ENCODE assay signal across 22 cellular contexts in genomic region chr3:195823286-195823685, GRCh38. TPM values are rescaled to one million over a fixed set of nuclear protein-coding genes. Genes with fewer than 3 reads are reported as not detected.
DNase-seq lines count a peak whose midpoint lies in the region; TF ChIP-seq lines count a peak whose summit lies in the region.
"Had no signal": no experiment of that assay in that cellular context is flagged by ENCODE, and none has a peak within 500 bp of the region (broad histone marks: within the 10 kb centered on the region; RNA-seq: fewer than 3 reads in every experiment).

No MANE protein-coding gene starts in this region.

- no peak for TF ChIP-seq CTCF in Calu3 (IDR thresholded peaks at IDR 0.05; ENCODE audit: unreplicated experiment)
- TF ChIP-seq CTCF in retinal pigment epithelial cell (conservative IDR thresholded peaks at IDR 0.05; ENCODE audit: low read depth, low read length) = no peak

- H3K27ac Mint-ChIP-seq in Calu3 (ENCODE audit: unreplicated experiment) = peak overlapping the region; percentile 62
- H3K27ac Mint-ChIP-seq: activated CD4-positive, alpha-beta memory T cell treated with anti-CD3 and anti-CD28 coated beads, Interleukin-2, amount 10 ng/mL, durations not matched to agents 7 days and 5 days; activated naive CD8-positive, alpha-beta T cell treated with anti-CD3 and anti-CD28 coated beads, Interleukin-2, amount 50 U/mL, for 24 hours; immature natural killer cell had no signal

- H3K36me3 Mint-ChIP-seq in Calu3 (ENCODE audit: insufficient read depth, unreplicated experiment) = peaks cover 29% of the 10 kb centered on the region
- H3K36me3 Mint-ChIP-seq: immature natural killer cell had no signal

- no peaks in the 10 kb centered on the region for H3K27me3 Mint-ChIP-seq in Calu3 (ENCODE audit: unreplicated experiment)
- H3K27me3 Mint-ChIP-seq: activated naive CD8-positive, alpha-beta T cell treated with anti-CD3 and anti-CD28 coated beads, Interleukin-2, amount 50 U/mL, for 24 hours had no signal

- peak overlapping the region; percentile 18 for H3K4me3 Mint-ChIP-seq in Calu3 (ENCODE audit: low read depth, unreplicated experiment)
- H3K4me3 Mint-ChIP-seq: activated CD4-positive, alpha-beta memory T cell treated with anti-CD3 and anti-CD28 coated beads, Interleukin-2, amount 10 ng/mL, durations not matched to agents 7 days and 5 days; activated naive CD8-positive, alpha-beta T cell treated with anti-CD3 and anti-CD28 coated beads, Interleukin-2, amount 50 U/mL, for 24 hours; immature natural killer cell had no signal

- H3K9me3 Mint-ChIP-seq in Calu3 (ENCODE audit: low read depth, unreplicated experiment) = no peaks in the 10 kb centered on the region
- H3K9me3 Mint-ChIP-seq: activated CD4-positive, alpha-beta memory T cell treated with anti-CD3 and anti-CD28 coated beads, Interleukin-2, amount 10 ng/mL, durations not matched to agents 7 days and 5 days; activated naive CD8-positive, alpha-beta T cell treated with anti-CD3 and anti-CD28 coated beads, Interleukin-2, amount 50 U/mL, for 24 hours had no signal

- intact Hi-C loops in Calu3 (cut with micrococcal nuclease; ENCODE audit: unreplicated experiment) = no loop called here

- peak; percentile 52 for DNase-seq in Calu3
- peak; percentile 34 for DNase-seq in M059J (ENCODE audit: low read depth)
- DNase-seq in islet precursor cell = peak; percentile 45
- DNase-seq in retinal pigment epithelial cell (ENCODE audit: low read depth) = peak; percentile 13
- no peak for DNase-seq in NCI-H2171 treated with DMSO at 0.1 percent for 48 hours (lab: John Stamatoyannopoulos, UW)
- DNase-seq in effector CD4-positive, alpha-beta T cell = no peak
- DNase-seq in NCI-H446 treated with DMSO at 0.1 percent for 48 hours (lab: John Stamatoyannopoulos, UW) = no peak
- DNase-seq: activated CD4-positive, alpha-beta memory T cell treated with anti-CD3 and anti-CD28 coated beads, Interleukin-2, amount 10 ng/mL, durations not matched to agents 7 days and 5 days; activated CD4-positive, CD25-positive, alpha-beta regulatory T cell treated with anti-CD3 and anti-CD28 coated beads, Interleukin-2, amount 50 U/mL, for 72 hours; activated gamma-delta T cell treated with Interleukin-2 at 50 U/mL for 16 hours; activated naive CD8-positive, alpha-beta T cell treated with anti-CD3 and anti-CD28 coated beads, Interleukin-2, amount 50 U/mL, for 24 hours; C1 segment of cervical spinal cord; foreskin fibroblast; immature natural killer cell; NCI-H1436; NCI-H2171; RPMI8226; stimulated activated CD4-positive, alpha-beta T cell treated with anti-CD3 and anti-CD28 coated beads, Interleukin-1b, Interleukin-23, amount 100 ng/mL, for 48 hours had no signal

- no TSS peak for BruUV-seq in Calu3 (replicated peaks; lab: Mats Ljungman, UMichigan)

- H3K4me1 Mint-ChIP-seq in Calu3 (ENCODE audit: low read depth, unreplicated experiment) = peaks cover 43% of the 10 kb centered on the region
- H3K4me1 Mint-ChIP-seq: activated CD4-positive, alpha-beta memory T cell treated with anti-CD3 and anti-CD28 coated beads, Interleukin-2, amount 10 ng/mL, durations not matched to agents 7 days and 5 days; activated naive CD8-positive, alpha-beta T cell treated with anti-CD3 and anti-CD28 coated beads, Interleukin-2, amount 50 U/mL, for 24 hours; immature natural killer cell had no signal

- CTCF ChIA-PET in Calu3 (lab: Charles Lee) = no interaction called here

- no peak overlapping the region for H3K4me3 ChIP-seq in retinal pigment epithelial cell (ENCODE audit: low read length)
- H3K4me3 ChIP-seq: hepatocyte had no signal

RNA-seq across cellular contexts. Expression of gene MUC4, which starts 11.6 kb away (rescaled TPM):
- total RNA-seq in Calu3 (2022) = 3.6 and 4.6 TPM in 2 replicates
- 0.02 and 0.05 TPM in 2 replicates for total RNA-seq in M059J (2014; rRNA removed; shearing (Covaris generic))
- total RNA-seq: liver, posterior vena cava, subcutaneous adipose tissue had no signal

Comparison
In these comparisons a context has a peak if more than half of its experiments do, and no peak if none do; other contexts are left out.
1. DNase-seq: peak in Calu3 (single experiment), M059J (single experiment), islet precursor cell (single experiment) and retinal pigment epithelial cell (single experiment); none in NCI-H2171 treated with DMSO at 0.1 percent for 48 hours (single experiment), effector CD4-positive, alpha-beta T cell (single experiment) and NCI-H446 treated with DMSO at 0.1 percent for 48 hours (single experiment).